ENCODE assay signal across 17 cellular contexts in genomic region chr3:176523114-176523513, GRCh38.
DNase-seq lines count a peak whose midpoint lies in the region; ATAC-seq and TF ChIP-seq lines count a peak whose summit lies in the region.
"Had no signal": no experiment of that assay in that cellular context is flagged by ENCODE, and none has a peak within 500 bp of the region (broad histone marks: within the 10 kb centered on the region; RNA-seq: fewer than 3 reads in every experiment).

No MANE protein-coding gene starts in this region.

- no peak overlapping the region for H2AFZ ChIP-seq in GM23338
- H2AFZ ChIP-seq in neural progenitor cell (replicated peaks) = peak overlapping the region; percentile 7

- H3K4me1 ChIP-seq in GM23338 (ENCODE audit: insufficient read depth) (peaks cover 50% of the 10 kb centered on the region), HUES64 (ENCODE audit: insufficient read depth, low read length) (peaks cover 46% of the 10 kb centered on the region), neural progenitor cell (no peaks in the 10 kb centered on the region), left lung (no peaks in the 10 kb centered on the region)

- H3K4me3 ChIP-seq in GM23338 (no peak overlapping the region), HUES64 (ENCODE audit: low read length) (no peak overlapping the region), neural progenitor cell (no peak overlapping the region), left lung (no peak overlapping the region)
- H3K4me3 ChIP-seq: BLaER1 had no signal

- H3K36me3 Mint-ChIP-seq in GM23338 (ENCODE audit: low read depth) (no peaks in the 10 kb centered on the region; the same call in 2 of the 3 replicates), neural progenitor cell (no peaks in the 10 kb centered on the region)
- H3K36me3 Mint-ChIP-seq in activated CD4-positive, alpha-beta memory T cell treated with anti-CD3 and anti-CD28 coated beads, Interleukin-2, amount 10 ng/mL, durations not matched to agents 7 days and 5 days (ENCODE audit: low read depth) = no peaks in the 10 kb centered on the region
- H3K36me3 Mint-ChIP-seq: CD4-positive, CD25-positive, alpha-beta regulatory T cell had no signal

- DNase-seq in GM23338 (ENCODE audit: low spot score) (peak; percentile 39), NCI-H69 (lab: John Stamatoyannopoulos, UW) (peak; percentile 91), neural progenitor cell (ENCODE audit: low spot score) (no peak), glomerular visceral epithelial cell (ENCODE audit: extremely low spot score) (no peak), left lung (no peak)
- DNase-seq in activated CD4-positive, alpha-beta memory T cell treated with anti-CD3 and anti-CD28 coated beads, Interleukin-2, amount 10 ng/mL, durations not matched to agents 7 days and 5 days = no peak
- DNase-seq: AML-193; CD4-positive, CD25-positive, alpha-beta regulatory T cell; DMS53; GF-D8; HCEC 1CT; HFFc6; IMR-90; KBM-7 had no signal

- no peak overlapping the region for H3K9ac ChIP-seq in HUES64 (ENCODE audit: low read depth, low read length)
- H3K9ac ChIP-seq in neural progenitor cell = no peak overlapping the region
- H3K9ac ChIP-seq: BLaER1 had no signal

- H3K9me3 ChIP-seq in HUES64 (ENCODE audit: insufficient read depth, low read depth, low read length) (no peaks in the 10 kb centered on the region), neural progenitor cell (ENCODE audit: low read depth) (no peaks in the 10 kb centered on the region), left lung (peaks cover 0 to 5% of the 10 kb centered on the region in 2 donors)
- H3K9me3 ChIP-seq: BLaER1 had no signal

- H3K79me2 ChIP-seq in GM23338 (replicated peaks; ENCODE audit: insufficient read depth) (no peaks in the 10 kb centered on the region), neural progenitor cell (ENCODE audit: low read depth) (no peaks in the 10 kb centered on the region)

- H3K27ac ChIP-seq in GM23338 (ENCODE audit: low read depth) = peak overlapping the region; percentile 8; the same call in 1 of the 2 replicates
- peak overlapping the region; percentile 71 for H3K27ac ChIP-seq in HUES64 (ENCODE audit: low read depth, low read length)
- H3K27ac ChIP-seq in neural progenitor cell = no peak overlapping the region
- H3K27ac ChIP-seq in left lung = no peak overlapping the region
- H3K27ac ChIP-seq: 22Rv1, BLaER1 had no signal

- POLR2A ChIA-PET in activated CD4-positive, alpha-beta memory T cell treated with anti-CD3 and anti-CD28 coated beads, Interleukin-2, amount 10 ng/mL, durations not matched to agents 7 days and 5 days (lab: Charles Lee) = no interaction called here

- TF ChIP-seq CTCF in GM23338 (conservative IDR thresholded peaks at IDR 0.05; ENCODE audit: low read depth in 2 of 2) (no peak), neural progenitor cell (IDR thresholded peaks at IDR 0.05) (no peak), left lung (IDR thresholded peaks at IDR 0.05) (no peak)

- intact Hi-C loops in left lung (cut with DNase I) = no loop called here

- CTCF ChIA-PET in activated CD4-positive, alpha-beta memory T cell treated with anti-CD3 and anti-CD28 coated beads, Interleukin-2, amount 10 ng/mL, durations not matched to agents 7 days and 5 days (lab: Charles Lee) = no interaction called here

- ATAC-seq in GM23338 (peak; percentile 77), left lung (no peak)

- peaks cover 52% of the 10 kb centered on the region for H3K4me1 Mint-ChIP-seq in GM23338
- H3K4me1 Mint-ChIP-seq in neural progenitor cell = peaks cover 4% of the 10 kb centered on the region
- no peaks in the 10 kb centered on the region for H3K4me1 Mint-ChIP-seq in activated CD4-positive, alpha-beta memory T cell treated with anti-CD3 and anti-CD28 coated beads, Interleukin-2, amount 10 ng/mL, durations not matched to agents 7 days and 5 days
- H3K4me1 Mint-ChIP-seq: CD4-positive, CD25-positive, alpha-beta regulatory T cell had no signal

- no peaks in the 10 kb centered on the region for H3K9me2 ChIP-seq in GM23338 (ENCODE audit: insufficient read depth)

- H3K4me3 Mint-ChIP-seq in GM23338 (no peak overlapping the region), neural progenitor cell (no peak overlapping the region)
- H3K4me3 Mint-ChIP-seq in activated CD4-positive, alpha-beta memory T cell treated with anti-CD3 and anti-CD28 coated beads, Interleukin-2, amount 10 ng/mL, durations not matched to agents 7 days and 5 days = no peak overlapping the region
- H3K4me3 Mint-ChIP-seq: CD4-positive, CD25-positive, alpha-beta regulatory T cell; HFFc6 had no signal

- H3K36me3 ChIP-seq in GM23338 (ENCODE audit: insufficient read depth) (no peaks in the 10 kb centered on the region), HUES64 (ENCODE audit: insufficient read depth, low read length) (no peaks in the 10 kb centered on the region), neural progenitor cell (no peaks in the 10 kb centered on the region), left lung (no peaks in the 10 kb centered on the region)
- H3K36me3 ChIP-seq: BLaER1 had no signal

- H3K9me3 Mint-ChIP-seq in GM23338 (no peaks in the 10 kb centered on the region), neural progenitor cell (no peaks in the 10 kb centered on the region)
- no peaks in the 10 kb centered on the region for H3K9me3 Mint-ChIP-seq in activated CD4-positive, alpha-beta memory T cell treated with anti-CD3 and anti-CD28 coated beads, Interleukin-2, amount 10 ng/mL, durations not matched to agents 7 days and 5 days
- H3K9me3 Mint-ChIP-seq: HFFc6 had no signal

- H3K27me3 ChIP-seq in GM23338 (ENCODE audit: insufficient read depth) = no peaks in the 10 kb centered on the region
- H3K27me3 ChIP-seq in HUES64 (ENCODE audit: insufficient read depth, low read length) = no peaks in the 10 kb centered on the region
- H3K27me3 ChIP-seq in neural progenitor cell = no peaks in the 10 kb centered on the region
- no peaks in the 10 kb centered on the region for H3K27me3 ChIP-seq in left lung
- H3K27me3 ChIP-seq: BLaER1 had no signal

- peaks cover 3% of the 10 kb centered on the region for H3K27me3 Mint-ChIP-seq in GM23338 (ENCODE audit: insufficient read depth, low read depth, poor library complexity)
- H3K27me3 Mint-ChIP-seq in neural progenitor cell (ENCODE audit: insufficient read depth, low read depth) = no peaks in the 10 kb centered on the region
- no peaks in the 10 kb centered on the region for H3K27me3 Mint-ChIP-seq in activated CD4-positive, alpha-beta memory T cell treated with anti-CD3 and anti-CD28 coated beads, Interleukin-2, amount 10 ng/mL, durations not matched to agents 7 days and 5 days
- H3K27me3 Mint-ChIP-seq: CD4-positive, CD25-positive, alpha-beta regulatory T cell had no signal

- H3F3A ChIP-seq in GM23338 (replicated peaks; ENCODE audit: low read depth) (no peaks in the 10 kb centered on the region), neural progenitor cell (ENCODE audit: low read depth) (no peaks in the 10 kb centered on the region)

- peak overlapping the region; percentile 54; the same call in 1 of the 2 replicates for H3K27ac Mint-ChIP-seq in GM23338
- H3K27ac Mint-ChIP-seq in neural progenitor cell = no peak overlapping the region
- H3K27ac Mint-ChIP-seq in activated CD4-positive, alpha-beta memory T cell treated with anti-CD3 and anti-CD28 coated beads, Interleukin-2, amount 10 ng/mL, durations not matched to agents 7 days and 5 days = no peak overlapping the region

- H3K4me2 ChIP-seq in GM23338 (peak overlapping the region; percentile 10), neural progenitor cell (no peak overlapping the region)
- H3K4me2 ChIP-seq: BLaER1 had no signal

- H4K20me1 ChIP-seq in GM23338 (replicated peaks; ENCODE audit: insufficient read depth) (no peaks in the 10 kb centered on the region), neural progenitor cell (ENCODE audit: low read depth) (no peaks in the 10 kb centered on the region)
- H4K20me1 ChIP-seq: BLaER1 had no signal

TF ChIP-seq in GM23338, 12 proteins besides CTCF, POLR2A, EP300 and RAD21:
- TF ChIP-seq NANOG (IDR thresholded peaks at IDR 0.05; ENCODE audit: borderline replicate concordance) (0 out of 2 replicates have a peak, but pooled peaks have one; percentile 29), STAT1 (IDR thresholded peaks at IDR 0.05; ENCODE audit: unreplicated experiment) (no peak)

Comparison
In these comparisons a context has a peak if more than half of its experiments do, and no peak if none do; other contexts are left out.
1. DNase-seq: peak in GM23338 (single experiment) and NCI-H69 (single experiment); none in neural progenitor cell (single experiment), glomerular visceral epithelial cell (single experiment), left lung (0 of 2) and activated CD4-positive, alpha-beta memory T cell treated with anti-CD3 and anti-CD28 coated beads, Interleukin-2, amount 10 ng/mL, durations not matched to agents 7 days and 5 days (single experiment).
2. H3K27ac ChIP-seq: peak in GM23338 (single experiment) and HUES64 (single experiment); none in neural progenitor cell (single experiment) and left lung (0 of 2).